In genomic region chr15:84934942-84935729, GRCh38 we compare ENCODE assay signal across 1 cellular context.
TF ChIP-seq lines count a peak whose summit lies in the region.

No MANE protein-coding gene starts in this region.

TF ChIP-seq in H1, 55 proteins besides CTCF, POLR2A, EP300 and RAD21:
- TF ChIP-seq KDM5A (IDR thresholded peaks at IDR 0.05; ENCODE audit: low read length) (no peak), YY1 (IDR thresholded peaks at IDR 0.05; ENCODE audit: low read depth, low read length) (0 out of 2 replicates have a peak, but pooled peaks have one; percentile 41)
